Comparison of ENCODE assay signal across 11 cellular contexts in genomic region chr10:118835682-118836326, GRCh38.
A peak's percentile ranks its signal among the peaks of the same experiment; 100 is the strongest.
DNase-seq lines count a peak whose midpoint lies in the region; ATAC-seq, FAIRE-seq and TF ChIP-seq lines count a peak whose summit lies in the region.
"Had no signal": no experiment of that assay in that cellular context is flagged by ENCODE, and none has a peak within 500 bp of the region (broad histone marks: within the 10 kb centered on the region; RNA-seq: fewer than 3 reads in every experiment).

No MANE protein-coding gene starts in this region.

- no peak for TF ChIP-seq POLR2A in body of pancreas (IDR thresholded peaks at IDR 0.05)
- no peak for TF ChIP-seq POLR2A in GM12891 (IDR thresholded peaks at IDR 0.05; ENCODE audit: low read depth, low read length)

- H3K4me1 Mint-ChIP-seq in nephron progenitor cell, result peaks cover 7% of the 10 kb centered on the region

- no peaks in the 10 kb centered on the region for H3K9me3 Mint-ChIP-seq in nephron progenitor cell

- intact Hi-C loops in body of pancreas (cut with DNase I), result no loop called here

- no peak overlapping the region for H3K4me3 ChIP-seq in body of pancreas
- H3K4me3 ChIP-seq: neural progenitor cell had no signal

- peak; percentile 54 for DNase-seq in Daoy (ENCODE audit: low read depth)
- peak; percentile 3 for DNase-seq in NCI-H2081 treated with DMSO at 0.1 percent for 48 hours (lab: John Stamatoyannopoulos, UW)
- peak; percentile 69 to 85 (median 78) for DNase-seq in body of pancreas
- DNase-seq in mucosa of gallbladder (ENCODE audit: low spot score), result peak; percentile 74
- DNase-seq in GM03348 (ENCODE audit: low spot score), result no peak
- no peak for DNase-seq in GM12891 (ENCODE audit: insufficient read length, low spot score)
- no peak for DNase-seq in nephron progenitor cell
- no peak for DNase-seq in cerebellum (ENCODE audit: low spot score)

- TF ChIP-seq CTCF in body of pancreas (IDR thresholded peaks at IDR 0.05) (peak in 3 of 7 experiments; percentile 12 to 18 (median 14)), nephron progenitor cell (IDR thresholded peaks at IDR 0.05) (no peak)

- no peaks in the 10 kb centered on the region for H3K9me3 ChIP-seq in body of pancreas

- ATAC-seq in body of pancreas, result peak; percentile 84

- no peak for FAIRE-seq in GM12891 (lab: Jason Lieb, UNC)

- H3K27me3 Mint-ChIP-seq in nephron progenitor cell (ENCODE audit: low read depth, poor library complexity), result peaks cover 20% of the 10 kb centered on the region

- peaks cover 10% of the 10 kb centered on the region for H3K4me1 ChIP-seq in body of pancreas

- H3K27me3 ChIP-seq in body of pancreas, result no peaks in the 10 kb centered on the region
- H3K27me3 ChIP-seq: neural progenitor cell had no signal

- H3K36me3 ChIP-seq in body of pancreas (replicated peaks in 1 of 2; ENCODE audit: insufficient read depth in 1 of 2, low read depth in 2 of 2), result no peaks in the 10 kb centered on the region
- H3K36me3 ChIP-seq: neural progenitor cell had no signal

- H3K27ac Mint-ChIP-seq in nephron progenitor cell, result no peak overlapping the region
- H3K27ac Mint-ChIP-seq: neural progenitor cell had no signal

- no peak overlapping the region for H3K4me3 Mint-ChIP-seq in nephron progenitor cell
- H3K4me3 Mint-ChIP-seq: neural progenitor cell had no signal

- no peaks in the 10 kb centered on the region for H3K36me3 Mint-ChIP-seq in nephron progenitor cell (ENCODE audit: low read depth)
- H3K36me3 Mint-ChIP-seq: neural progenitor cell had no signal

- H3K27ac ChIP-seq in body of pancreas, result peak overlapping the region in 2 of 4 donors; percentile 3 to 11
- H3K27ac ChIP-seq: C4-2B, KMS-11, neural progenitor cell had no signal

- 67 to 89% methylated on average over 2 to 3 of the region's 3 CpGs for WGBS in body of pancreas, 2 donors

TF ChIP-seq in GM12891, 5 proteins besides CTCF, POLR2A, EP300 and RAD21:
- no peak for TF ChIP-seq POU2F2 (IDR thresholded peaks at IDR 0.05; ENCODE audit: low read depth, low read length)
- no peak for TF ChIP-seq POLR2AphosphoS5 (IDR thresholded peaks at IDR 0.05; ENCODE audit: low read depth, low read length)
- TF ChIP-seq SPI1 (IDR thresholded peaks at IDR 0.05; ENCODE audit: low read depth, low read length), result no peak
- no peak for TF ChIP-seq TAF1 (IDR thresholded peaks at IDR 0.05; ENCODE audit: low read depth, low read length)
- TF ChIP-seq PAX5 (IDR thresholded peaks at IDR 0.05; ENCODE audit: insufficient read depth, low read length, severe bottlenecking), result no peak

Comparison
In these comparisons a context has a peak if more than half of its experiments do, and no peak if none do; other contexts are left out.
1. DNase-seq: peak in Daoy (single experiment), NCI-H2081 treated with DMSO at 0.1 percent for 48 hours (single experiment), body of pancreas (4 of 4) and mucosa of gallbladder (single experiment); none in GM03348 (single experiment), GM12891 (single experiment), nephron progenitor cell (single experiment) and cerebellum (single experiment).